ENCODE assay signal across 31 cellular contexts in genomic region chrX:75609361-75609760, GRCh38.
"Had no signal": no experiment of that assay in that cellular context is flagged by ENCODE, and none has a peak within 500 bp of the region (broad histone marks: within the 10 kb centered on the region; RNA-seq: fewer than 3 reads in every experiment).

No MANE protein-coding gene starts in this region.

- H3K36me3 ChIP-seq: gastroesophageal sphincter, heart right ventricle, left lung, right atrium auricular region, stomach, thyroid gland, vagina had no signal

- H3K27ac ChIP-seq: coronary artery, gastroesophageal sphincter, heart right ventricle, left lung, parathyroid adenoma, right atrium auricular region, stomach, thyroid gland, vagina had no signal

- H3K4me1 Mint-ChIP-seq: mesothelial cell of epicardium; naive B cell; stimulated activated effector memory CD8-positive, alpha-beta T cell treated with anti-CD3 and anti-CD28 coated beads, Interleukin-12 subunit alpha, Interleukin-12 subunit beta, amount 100 ng/mL, for 72 hours had no signal

- H3K4me3 Mint-ChIP-seq: mesothelial cell of epicardium; naive B cell; natural killer cell treated with Interleukin-12 subunit alpha and Interleukin-12 subunit beta and Interleukin-15 and Interleukin-18, amount 100 ng/mL, for 72 hours; neural crest cell; stimulated activated effector memory CD8-positive, alpha-beta T cell treated with anti-CD3 and anti-CD28 coated beads, Interleukin-12 subunit alpha, Interleukin-12 subunit beta, amount 100 ng/mL, for 72 hours had no signal

- H3K4me3 ChIP-seq: coronary artery, gastroesophageal sphincter, heart right ventricle, left lung, mucosa of descending colon, right atrium auricular region, smooth muscle cell, stomach, thyroid gland, vagina had no signal

- ATAC-seq: gastroesophageal sphincter; heart right ventricle; left cardiac atrium; left lung; mucosa of descending colon; natural killer cell treated with Interleukin-12 subunit alpha and Interleukin-12 subunit beta and Interleukin-15 and Interleukin-18, amount 100 ng/mL, for 72 hours; sciatic nerve; stimulated activated effector memory CD8-positive, alpha-beta T cell treated with anti-CD3 and anti-CD28 coated beads, Interleukin-12 subunit alpha, Interleukin-12 subunit beta, amount 100 ng/mL, for 72 hours had no signal

- H3K79me2 ChIP-seq: parathyroid adenoma had no signal

- H3K9me3 ChIP-seq: gastroesophageal sphincter, left lung, mucosa of descending colon, right atrium auricular region, thyroid gland, vagina had no signal

- H3K9ac ChIP-seq: parathyroid adenoma had no signal

- H3K27ac Mint-ChIP-seq: mesothelial cell of epicardium; naive B cell; natural killer cell treated with Interleukin-12 subunit alpha and Interleukin-12 subunit beta and Interleukin-15 and Interleukin-18, amount 100 ng/mL, for 72 hours; progenitor cell of endocrine pancreas; stimulated activated effector memory CD8-positive, alpha-beta T cell treated with anti-CD3 and anti-CD28 coated beads, Interleukin-12 subunit alpha, Interleukin-12 subunit beta, amount 100 ng/mL, for 72 hours had no signal

- H3K36me3 Mint-ChIP-seq: naive B cell; natural killer cell treated with Interleukin-12 subunit alpha and Interleukin-12 subunit beta and Interleukin-15 and Interleukin-18, amount 100 ng/mL, for 72 hours; stimulated activated effector memory CD8-positive, alpha-beta T cell treated with anti-CD3 and anti-CD28 coated beads, Interleukin-12 subunit alpha, Interleukin-12 subunit beta, amount 100 ng/mL, for 72 hours had no signal

- H3K9me3 Mint-ChIP-seq: natural killer cell treated with Interleukin-12 subunit alpha and Interleukin-12 subunit beta and Interleukin-15 and Interleukin-18, amount 100 ng/mL, for 72 hours; stimulated activated effector memory CD8-positive, alpha-beta T cell treated with anti-CD3 and anti-CD28 coated beads, Interleukin-12 subunit alpha, Interleukin-12 subunit beta, amount 100 ng/mL, for 72 hours had no signal

- H3K4me1 ChIP-seq: gastroesophageal sphincter, left lung, parathyroid adenoma, right atrium auricular region, stomach, thyroid gland, vagina had no signal

- H3K4me2 ChIP-seq: smooth muscle cell had no signal

- H2AFZ ChIP-seq: parathyroid adenoma had no signal

- H3K27me3 ChIP-seq: gastroesophageal sphincter, left lung, right atrium auricular region, stomach, thyroid gland, vagina had no signal

- DNase-seq: dermis blood vessel endothelial cell; effector memory CD4-positive, alpha-beta T cell; foreskin fibroblast; glutamatergic neuron; heart right ventricle; hypothalamus; left cardiac atrium; left lung; mesenchymal stem cell; mucosa of descending colon; naive B cell; stimulated activated CD4-positive, alpha-beta T cell treated with anti-CD3 and anti-CD28 coated beads, Interleukin-12 subunit alpha, Interleukin-12 subunit beta, amount 100 ng/mL, for 4 hours; stimulated activated CD4-positive, alpha-beta T cell treated with anti-CD3 and anti-CD28 coated beads, Interleukin-1b, Interleukin-23, amount 100 ng/mL, for 48 hours; stimulated activated CD4-positive, alpha-beta T cell treated with anti-CD3 and anti-CD28 coated beads, Interleukin-4, amount 100 ng/mL, for 24 hours; stimulated activated naive CD4-positive, alpha-beta T cell treated with Interleukin-2 at 50 U/mL for 16 hours; stomach; thyroid gland; trophoblast cell had no signal

- FAIRE-seq: islet of Langerhans had no signal

- H3K27me3 Mint-ChIP-seq: progenitor cell of endocrine pancreas had no signal
